Comparison of ENCODE assay signal across 19 cellular contexts in the genomic region with DNA sequence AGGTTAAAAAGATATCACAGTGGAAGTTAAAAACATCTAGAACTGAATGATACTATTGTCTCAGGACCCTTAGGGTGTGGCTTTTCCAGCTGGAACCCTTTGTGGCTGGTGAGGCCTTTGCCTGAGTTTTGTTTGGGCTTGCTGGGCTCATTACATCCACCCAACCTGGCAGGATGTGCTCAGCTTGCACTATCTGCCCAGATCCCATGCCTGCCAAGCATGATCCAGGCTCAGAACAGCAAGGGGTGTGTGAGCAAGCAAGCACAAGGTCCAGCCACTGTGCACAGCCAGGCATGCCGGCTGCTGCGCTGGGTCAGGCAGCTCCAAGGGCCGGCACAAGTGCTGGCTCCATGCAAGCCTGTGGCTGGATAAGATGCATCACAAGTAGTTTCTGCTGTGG.
DNase-seq lines count a peak whose midpoint lies in the region; ATAC-seq, FAIRE-seq and TF ChIP-seq lines count a peak whose summit lies in the region.
"Had no signal": no experiment of that assay in that cellular context is flagged by ENCODE, and none has a peak within 500 bp of the region (broad histone marks: within the 10 kb centered on the region; RNA-seq: fewer than 3 reads in every experiment).

No MANE protein-coding gene starts in this region.

- no peaks in the 10 kb centered on the region for H3K27me3 ChIP-seq in mammary epithelial cell (ENCODE audit: insufficient read depth, low read length)
- no peaks in the 10 kb centered on the region for H3K27me3 ChIP-seq in K562 (ENCODE audit: control insufficient read depth in 2 of 2, insufficient read depth in 2 of 2, low read length in 2 of 2)
- H3K27me3 ChIP-seq in spleen (replicated peaks in 1 of 7): no peaks in the 10 kb centered on the region
- H3K27me3 ChIP-seq: Peyer's patch had no signal

- H2AFZ ChIP-seq in mammary epithelial cell (ENCODE audit: low read depth, low read length): peak overlapping the region; percentile 94
- no peak overlapping the region for H2AFZ ChIP-seq in K562 (ENCODE audit: low read depth, low read length)

- H3K4me2 ChIP-seq in mammary epithelial cell (ENCODE audit: insufficient read depth, low read depth, low read length): peak overlapping the region; percentile 76
- no peak overlapping the region for H3K4me2 ChIP-seq in K562 (ENCODE audit: insufficient read depth, low read length)

- H3K27me3 Mint-ChIP-seq in MCF 10A (ENCODE audit: insufficient read depth, unreplicated experiment): peaks cover 13% of the 10 kb centered on the region
- H3K27me3 Mint-ChIP-seq: CD4-positive, alpha-beta memory T cell had no signal

- no CpG with 5 or more reads among the region's 3 CpGs for WGBS in mammary epithelial cell (ENCODE audit: low coverage, missing lambda C conversion rate)
- 18% methylated on average over 2 of the region's 3 CpGs for WGBS in K562 (ENCODE audit: insufficient coverage, low coverage, missing lambda C conversion rate)
- 87 to 100% (median 96%) methylated on average over 3 of the region's 3 CpGs for WGBS in spleen, 5 donors

- BruUV-seq in mammary epithelial cell (replicated peaks; lab: Mats Ljungman, UMichigan): no TSS peak
- BruUV-seq in MCF 10A (replicated peaks; lab: Mats Ljungman, UMichigan): no TSS peak
- BruUV-seq in K562 (replicated peaks; lab: Mats Ljungman, UMichigan): no TSS peak

- H3K9ac ChIP-seq in mammary epithelial cell (ENCODE audit: insufficient read depth, low read length): no peak overlapping the region
- no peak overlapping the region for H3K9ac ChIP-seq in K562 (ENCODE audit: insufficient read depth in 1 of 2, low read depth in 2 of 2, low read length in 2 of 2)

- no peak overlapping the region for H3K4me3 Mint-ChIP-seq in MCF 10A (ENCODE audit: unreplicated experiment)
- H3K4me3 Mint-ChIP-seq: CD4-positive, alpha-beta memory T cell had no signal

- H3K9me3 ChIP-seq in mammary epithelial cell (replicated peaks; ENCODE audit: insufficient read depth, low read length) (no peaks in the 10 kb centered on the region), K562 (replicated peaks; ENCODE audit: control insufficient read depth, insufficient read depth, low read depth, low read length) (no peaks in the 10 kb centered on the region), spleen (peaks cover 0 to 15% (median 0%) of the 10 kb centered on the region in 8 donors)
- H3K9me3 ChIP-seq: Peyer's patch had no signal

- no peak for TF ChIP-seq EP300 in K562 (IDR thresholded peaks at IDR 0.05; ENCODE audit: low read length)

- no peaks in the 10 kb centered on the region for H3K36me3 ChIP-seq in mammary epithelial cell (ENCODE audit: insufficient read depth, low read length)
- no peaks in the 10 kb centered on the region for H3K36me3 ChIP-seq in K562 (ENCODE audit: control insufficient read depth, insufficient read depth, low read length)
- H3K36me3 ChIP-seq in spleen: no peaks in the 10 kb centered on the region
- H3K36me3 ChIP-seq: Peyer's patch had no signal

- no peak for TF ChIP-seq CTCF in mammary epithelial cell (conservative IDR thresholded peaks at IDR 0.05 in 1 of 2, IDR thresholded peaks at IDR 0.05 in 1 of 2; ENCODE audit: extremely low read depth in 1 of 2, insufficient read depth in 1 of 2, low read depth in 1 of 2, low read length in 2 of 2)
- TF ChIP-seq CTCF in MCF 10A (IDR thresholded peaks at IDR 0.05; ENCODE audit: unreplicated experiment): no peak
- TF ChIP-seq CTCF in K562 (IDR thresholded peaks at IDR 0.05 in 2 of 3, conservative IDR thresholded peaks at IDR 0.05 in 1 of 3; ENCODE audit: insufficient read depth in 2 of 3, low read depth in 1 of 3, low read length in 3 of 3): no peak
- no peak for TF ChIP-seq CTCF in fibroblast of the aortic adventitia (IDR thresholded peaks at IDR 0.05; ENCODE audit: insufficient read depth, low read length)
- no peak for TF ChIP-seq CTCF in spleen (IDR thresholded peaks at IDR 0.05 in 8 of 11, conservative IDR thresholded peaks at IDR 0.05 in 3 of 11)

- H4K20me1 ChIP-seq in mammary epithelial cell (ENCODE audit: insufficient read depth, low read length): no peaks in the 10 kb centered on the region
- no peaks in the 10 kb centered on the region for H4K20me1 ChIP-seq in K562 (replicated peaks; ENCODE audit: control insufficient read depth, insufficient read depth, low read length)

- H3K9me1 ChIP-seq in K562 (ENCODE audit: control insufficient read depth, insufficient read depth, low read length): no peaks in the 10 kb centered on the region

- FAIRE-seq in K562 (lab: Jason Lieb, UNC): no peak
- FAIRE-seq in HTR-8/SVneo (lab: Jason Lieb, UNC): no peak

- H3K4me1 ChIP-seq in mammary epithelial cell (ENCODE audit: insufficient read depth, low read length): peaks cover 11% of the 10 kb centered on the region
- peaks cover 0 to 9% of the 10 kb centered on the region in 2 experiments; a peak in 2 of 5 replicates for H3K4me1 ChIP-seq in K562 (replicated peaks in 1 of 2; ENCODE audit: control insufficient read depth in 2 of 2, insufficient read depth in 2 of 2, low read length in 2 of 2)
- H3K4me1 ChIP-seq in spleen: no peaks in the 10 kb centered on the region
- H3K4me1 ChIP-seq: Peyer's patch had no signal

- H3K79me2 ChIP-seq in mammary epithelial cell (ENCODE audit: insufficient read depth, low read length) (no peaks in the 10 kb centered on the region), K562 (ENCODE audit: control insufficient read depth, insufficient read depth, low read length) (no peaks in the 10 kb centered on the region)

- in situ Hi-C loops in mammary epithelial cell (cut with MboI; ENCODE audit: low sequenced_read_pairs in 2 of 2) (no loop called here), K562 (cut with MboI) (no loop called here)

- dilution Hi-C loops in mammary epithelial cell (cut with HindIII; ENCODE audit: low sequenced_read_pairs): no loop called here

- intact Hi-C loops in mammary epithelial cell (cut with micrococcal nuclease) (no loop called here), MCF 10A (cut with micrococcal nuclease) (no loop called here), K562 (cut with micrococcal nuclease) (no loop called here), spleen (cut with DNase I; ENCODE audit: low total_unique reads) (no loop called here)

- CTCF ChIA-PET in mammary epithelial cell (lab: Charles Lee; ENCODE audit: low non-redundant PET) (no interaction called here), MCF 10A (lab: Yijun Ruan, JAX) (interaction anchor here (0.6 to 1.0 kb wide), 2 partner anchors 17 to 72 kb away, joined by 3 to 5 read pairs; no protein-coding TSS in a partner anchor), K562 (lab: Yijun Ruan, JAX; ENCODE audit: low intra/inter-chr PET ratio) (no interaction called here)

- H3K27ac Mint-ChIP-seq in MCF 10A (ENCODE audit: low read depth, unreplicated experiment): no peak overlapping the region
- H3K27ac Mint-ChIP-seq: CD4-positive, alpha-beta memory T cell had no signal

- TF ChIP-seq RAD21 in K562 (CRISPR knock-in tag; conservative IDR thresholded peaks at IDR 0.05 in 1 of 2, IDR thresholded peaks at IDR 0.05 in 1 of 2): no peak

- TF ChIP-seq POLR2A in K562 (conservative IDR thresholded peaks at IDR 0.05): no peak
- TF ChIP-seq POLR2A in spleen (IDR thresholded peaks at IDR 0.05): no peak

- ATAC-seq in K562: peak; percentile 23; the same call in 2 of the 3 replicates

- peak overlapping the region in 1 of 3 experiments; percentile 17 for H3K4me3 ChIP-seq in mammary epithelial cell (replicated peaks in 1 of 3; ENCODE audit: insufficient read depth in 1 of 3, low read depth in 2 of 3, low read length in 3 of 3)
- H3K4me3 ChIP-seq in K562: no peak overlapping the region
- no peak overlapping the region for H3K4me3 ChIP-seq in fibroblast of the aortic adventitia (ENCODE audit: low read depth, low read length)
- no peak overlapping the region for H3K4me3 ChIP-seq in spleen
- H3K4me3 ChIP-seq: Peyer's patch had no signal

- POLR2A ChIA-PET in MCF 10A (lab: Yijun Ruan, JAX): interaction anchor here (0.6 kb wide), 1 partner anchor 112 kb away, joined by 4 read pairs; no protein-coding TSS in a partner anchor
- POLR2A ChIA-PET in K562 (lab: Yijun Ruan, JAX): interaction anchor here (0.9 kb wide), 1 partner anchor 21 kb away, joined by 3 read pairs; no protein-coding TSS in a partner anchor

- no peaks in the 10 kb centered on the region for H3K4me1 Mint-ChIP-seq in MCF 10A (ENCODE audit: insufficient read depth, unreplicated experiment)
- H3K4me1 Mint-ChIP-seq: CD4-positive, alpha-beta memory T cell had no signal

- H3K9me3 Mint-ChIP-seq in MCF 10A (ENCODE audit: unreplicated experiment): no peaks in the 10 kb centered on the region

- H3K27ac ChIP-seq in mammary epithelial cell (ENCODE audit: insufficient read depth, low read depth, low read length) (peak overlapping the region; percentile 32), K562 (ENCODE audit: extremely low read depth, low read depth, low read length) (no peak overlapping the region), spleen (no peak overlapping the region)
- H3K27ac ChIP-seq: 22Rv1, Peyer's patch had no signal

- DNase-seq in mammary epithelial cell (peak; percentile 89), MCF 10A (ENCODE audit: unreplicated experiment) (no peak), K562 (ENCODE audit: extremely low read depth in 1 of 4, low spot score in 3 of 4) (no peak), fibroblast of the aortic adventitia (ENCODE audit: low read depth) (peak; percentile 6), spleen (peak; percentile 56), NCI-H1417 (lab: John Stamatoyannopoulos, UW) (no peak), superior temporal gyrus (ENCODE audit: extremely low spot score) (no peak), HTR-8/SVneo (ENCODE audit: insufficient read length, low spot score) (no peak)
- DNase-seq: Calu3; CD4-positive, alpha-beta memory T cell; DMS53; HCEC 1CT; KBM-7; NCI-H146; NCI-H2081; NCI-H510A treated with DMSO at 0.1 percent for 48 hours; Peyer's patch; SIG-M5 had no signal

- no peaks in the 10 kb centered on the region for H3K36me3 Mint-ChIP-seq in MCF 10A (ENCODE audit: insufficient read depth, unreplicated experiment)
- H3K36me3 Mint-ChIP-seq: CD4-positive, alpha-beta memory T cell had no signal

TF ChIP-seq in K562, 482 proteins besides CTCF, POLR2A, EP300 and RAD21 (continues in another document):
- TF ChIP-seq BRD9 (IDR thresholded peaks at IDR 0.05; ENCODE audit: low read depth, partially characterized antibody): no peak
- TF ChIP-seq ILK (tag; IDR thresholded peaks at IDR 0.05; ENCODE audit: borderline replicate concordance, low read depth): no peak
- no peak for TF ChIP-seq TFAM (CRISPR knock-in tag; conservative IDR thresholded peaks at IDR 0.05)
- TF ChIP-seq E2F3 (CRISPR knock-in tag; IDR thresholded peaks at IDR 0.05): no peak

Comparison
In these comparisons a context has a peak if more than half of its experiments do, and no peak if none do; other contexts are left out.
1. DNase-seq: peak in mammary epithelial cell (single experiment), fibroblast of the aortic adventitia (single experiment) and spleen (single experiment); none in MCF 10A (single experiment), K562 (0 of 4), NCI-H1417 (0 of 3), superior temporal gyrus (single experiment) and HTR-8/SVneo (single experiment).